ENCODE assay signal across 11 cellular contexts in genomic region chr1:153506831-153507413, GRCh38. TPM values are rescaled to one million over a fixed set of nuclear protein-coding genes. Genes with fewer than 3 reads are reported as not detected.
A peak's percentile ranks its signal among the peaks of the same experiment; 100 is the strongest.
DNase-seq lines count a peak whose midpoint lies in the region; ATAC-seq, FAIRE-seq and TF ChIP-seq lines count a peak whose summit lies in the region.
"Had no signal": no experiment of that assay in that cellular context is flagged by ENCODE, and none has a peak within 500 bp of the region (broad histone marks: within the 10 kb centered on the region; RNA-seq: fewer than 3 reads in every experiment).

No MANE protein-coding gene starts in this region.

- no peak overlapping the region for H3K27ac ChIP-seq in GM23338 (ENCODE audit: low read depth)
- no peak overlapping the region for H3K27ac ChIP-seq in K562 (ENCODE audit: extremely low read depth, low read depth, low read length)
- H3K27ac ChIP-seq in keratinocyte (ENCODE audit: control insufficient read depth, insufficient read depth, low read length): no peak overlapping the region
- H3K27ac ChIP-seq in small intestine (ENCODE audit: low read depth in 1 of 2, low read length in 1 of 2): peak overlapping the region in 1 of 2 donors; percentile 87

- H3K9me2 ChIP-seq in GM23338 (ENCODE audit: insufficient read depth): no peaks in the 10 kb centered on the region

- H3K4me1 Mint-ChIP-seq in GM23338 (peaks cover 10% of the 10 kb centered on the region; the same call in 1 of the 3 replicates), WTC11 (peaks cover 3% of the 10 kb centered on the region; the same call in 1 of the 2 replicates)

- H3K9me3 ChIP-seq in K562 (replicated peaks; ENCODE audit: control insufficient read depth, insufficient read depth, low read depth, low read length) (no peaks in the 10 kb centered on the region), keratinocyte (ENCODE audit: control insufficient read depth, low read depth, low read length) (no peaks in the 10 kb centered on the region), small intestine (ENCODE audit: control insufficient read depth, low read depth) (no peaks in the 10 kb centered on the region)

- no TSS peak for BruUV-seq in K562 (replicated peaks; lab: Mats Ljungman, UMichigan)

- ATAC-seq in GM23338 (no peak), K562 (no peak), GM21723 (IDR thresholded peaks at IDR 0.05; ENCODE audit: unreplicated experiment) (no peak), GM21390 (IDR thresholded peaks at IDR 0.05; ENCODE audit: unreplicated experiment) (no peak), WTC11 (no peak), GM18868 (IDR thresholded peaks at IDR 0.05; ENCODE audit: unreplicated experiment) (no peak)

- H3K36me3 Mint-ChIP-seq in GM23338 (ENCODE audit: low read depth): no peaks in the 10 kb centered on the region
- H3K36me3 Mint-ChIP-seq in WTC11: no peaks in the 10 kb centered on the region

- POLR2A ChIA-PET in K562 (lab: Yijun Ruan, JAX) (interaction anchor here (0.5 to 1.1 kb wide), 2 partner anchors 9 to 61 kb away, joined by 3 read pairs; no protein-coding TSS in a partner anchor), WTC11 (lab: Charles Lee) (no interaction called here)

- CTCF ChIA-PET in K562 (lab: Yijun Ruan, JAX; ENCODE audit: low intra/inter-chr PET ratio): no interaction called here
- CTCF ChIA-PET in WTC11 (lab: Charles Lee): interaction anchor here (0.7 to 5.5 kb wide), 5 partner anchors 12 to 154 kb away, joined by 3 to 33 read pairs (median 7); no protein-coding TSS in a partner anchor

- H3K4me3 ChIP-seq in GM23338 (no peak overlapping the region), K562 (no peak overlapping the region), keratinocyte (ENCODE audit: control insufficient read depth in 2 of 3, extremely low read depth in 1 of 3, insufficient read depth in 2 of 3, low read depth in 1 of 3, low read length in 3 of 3) (no peak overlapping the region), small intestine (ENCODE audit: low read depth in 1 of 2, low read length in 2 of 2) (no peak overlapping the region)

- H3F3A ChIP-seq in GM23338 (replicated peaks; ENCODE audit: low read depth): no peaks in the 10 kb centered on the region

- FAIRE-seq in K562 (lab: Jason Lieb, UNC): no peak
- FAIRE-seq in keratinocyte (lab: Jason Lieb, UNC): no peak
- FAIRE-seq in small intestine (lab: Jason Lieb, UNC): no peak
- FAIRE-seq: G401.6 had no signal

- peak overlapping the region in 1 of 2 experiments; percentile 80; a peak in 2 of 4 replicates for H3K9ac ChIP-seq in K562 (ENCODE audit: insufficient read depth in 1 of 2, low read depth in 2 of 2, low read length in 2 of 2)
- H3K9ac ChIP-seq in keratinocyte (ENCODE audit: control insufficient read depth, extremely low read depth, insufficient read depth, low read length): no peak overlapping the region

- H3K4me2 ChIP-seq in GM23338 (no peak overlapping the region), K562 (ENCODE audit: insufficient read depth, low read length) (no peak overlapping the region), keratinocyte (ENCODE audit: control insufficient read depth, extremely low read depth, insufficient read depth, low read depth, low read length) (peak overlapping the region; percentile 28)

- H3K36me3 ChIP-seq in GM23338 (ENCODE audit: insufficient read depth) (no peaks in the 10 kb centered on the region), K562 (ENCODE audit: control insufficient read depth, insufficient read depth, low read length) (no peaks in the 10 kb centered on the region), keratinocyte (ENCODE audit: control insufficient read depth in 2 of 2, extremely low read depth in 1 of 2, insufficient read depth in 2 of 2, low read length in 2 of 2) (no peaks in the 10 kb centered on the region), small intestine (ENCODE audit: control insufficient read depth in 2 of 2, insufficient read depth in 2 of 2, low read length in 2 of 2) (no peaks in the 10 kb centered on the region)

- no peak for TF ChIP-seq RAD21 in K562 (CRISPR knock-in tag; conservative IDR thresholded peaks at IDR 0.05 in 1 of 2, IDR thresholded peaks at IDR 0.05 in 1 of 2)

- no peak for TF ChIP-seq EP300 in K562 (IDR thresholded peaks at IDR 0.05; ENCODE audit: low read length)

- H3K9me3 Mint-ChIP-seq in GM23338: no peaks in the 10 kb centered on the region
- no peaks in the 10 kb centered on the region for H3K9me3 Mint-ChIP-seq in WTC11

- no peaks in the 10 kb centered on the region for H3K4me1 ChIP-seq in GM23338 (ENCODE audit: insufficient read depth)
- H3K4me1 ChIP-seq in K562 (replicated peaks in 1 of 2; ENCODE audit: control insufficient read depth in 2 of 2, insufficient read depth in 2 of 2, low read length in 2 of 2): peaks cover 0 to 9% of the 10 kb centered on the region in 2 experiments; a peak in 2 of 5 replicates
- H3K4me1 ChIP-seq in keratinocyte (ENCODE audit: control insufficient read depth, extremely low read depth, insufficient read depth, low read length): peaks cover 32% of the 10 kb centered on the region
- H3K4me1 ChIP-seq in small intestine (ENCODE audit: control insufficient read depth in 2 of 2, insufficient read depth in 1 of 2, low read depth in 1 of 2, low read length in 1 of 2): peaks cover 2% of the 10 kb centered on the region in 2 donors

- H3K27ac Mint-ChIP-seq in GM23338 (no peak overlapping the region), WTC11 (no peak overlapping the region)

- no peaks in the 10 kb centered on the region for H3K9me1 ChIP-seq in K562 (ENCODE audit: control insufficient read depth, insufficient read depth, low read length)
- H3K9me1 ChIP-seq in keratinocyte (ENCODE audit: control insufficient read depth, extremely low read depth, insufficient read depth, low read length): no peaks in the 10 kb centered on the region

- H3K79me2 ChIP-seq in GM23338 (replicated peaks; ENCODE audit: insufficient read depth) (no peaks in the 10 kb centered on the region), K562 (ENCODE audit: control insufficient read depth, insufficient read depth, low read length) (no peaks in the 10 kb centered on the region), keratinocyte (ENCODE audit: control insufficient read depth, insufficient read depth, low read length) (no peaks in the 10 kb centered on the region)

- no peak for TF ChIP-seq POLR2A in K562 (conservative IDR thresholded peaks at IDR 0.05)

- dilution Hi-C loops in keratinocyte (cut with MboI; ENCODE audit: extremely low pct_ligation_motif_present, low sequenced_read_pairs): loop anchor here (10.0 kb wide), 1 partner anchor 152 kb away; the partner anchor contains the start of gene S100A9

- in situ Hi-C loops in K562 (cut with MboI): loop anchor here (5.0 to 10.0 kb wide), 2 partner anchors 155 to 478 kb away; partner anchors contain the start of gene RAB13

- H3K27me3 ChIP-seq in GM23338 (ENCODE audit: insufficient read depth) (no peaks in the 10 kb centered on the region), K562 (ENCODE audit: control insufficient read depth in 2 of 2, insufficient read depth in 2 of 2, low read length in 2 of 2) (no peaks in the 10 kb centered on the region), keratinocyte (ENCODE audit: control insufficient read depth, extremely low read depth, insufficient read depth, low read length) (no peaks in the 10 kb centered on the region), small intestine (ENCODE audit: control insufficient read depth in 2 of 2, insufficient read depth in 2 of 2, low read length in 2 of 2) (no peaks in the 10 kb centered on the region)

- H3K27me3 Mint-ChIP-seq in GM23338 (ENCODE audit: insufficient read depth, low read depth, poor library complexity) (peaks cover 2% of the 10 kb centered on the region), WTC11 (ENCODE audit: low read depth) (peaks cover 9% of the 10 kb centered on the region)

- intact Hi-C loops in K562 (cut with micrococcal nuclease): no loop called here

- H4K20me1 ChIP-seq in GM23338 (replicated peaks; ENCODE audit: insufficient read depth) (no peaks in the 10 kb centered on the region), K562 (replicated peaks; ENCODE audit: control insufficient read depth, insufficient read depth, low read length) (no peaks in the 10 kb centered on the region), keratinocyte (ENCODE audit: control insufficient read depth, extremely low read depth, insufficient read depth, low read length) (no peaks in the 10 kb centered on the region)

- WGBS in K562 (ENCODE audit: insufficient coverage, low coverage, missing lambda C conversion rate): 50% methylated on average over 5 of the region's 7 CpGs
- WGBS in small intestine, 3 donors: 37 to 50% (median 43%) methylated on average over 7 of the region's 7 CpGs

- H2AFZ ChIP-seq in GM23338 (peak overlapping the region; percentile 52; the same call in 1 of the 2 replicates), K562 (ENCODE audit: low read depth, low read length) (peak overlapping the region; percentile 61; the same call in 1 of the 2 replicates), keratinocyte (ENCODE audit: control insufficient read depth, low read length) (no peak overlapping the region)

- DNase-seq in GM23338 (ENCODE audit: low spot score): no peak
- DNase-seq in K562 (ENCODE audit: extremely low read depth in 1 of 4, low spot score in 3 of 4): no peak
- no peak for DNase-seq in keratinocyte (ENCODE audit: low read depth, low spot score)
- peak; percentile 79 for DNase-seq in small intestine
- no peak for DNase-seq in WTC11 (ENCODE audit: low spot score)
- DNase-seq: effector memory CD4-positive, alpha-beta T cell; NCI-H1694 treated with DMSO at 0.1 percent for 48 hours had no signal

- no peak for TF ChIP-seq CTCF in GM23338 (conservative IDR thresholded peaks at IDR 0.05; ENCODE audit: low read depth in 2 of 2)
- TF ChIP-seq CTCF in K562 (IDR thresholded peaks at IDR 0.05 in 2 of 3, conservative IDR thresholded peaks at IDR 0.05 in 1 of 3; ENCODE audit: insufficient read depth in 2 of 3, low read depth in 1 of 3, low read length in 3 of 3): no peak
- TF ChIP-seq CTCF in keratinocyte (optimal IDR thresholded peaks at IDR 0.05 in 1 of 3, IDR thresholded peaks at IDR 0.05 in 1 of 3, conservative IDR thresholded peaks at IDR 0.05 in 1 of 3; ENCODE audit: extremely low read depth in 1 of 3, insufficient read depth in 2 of 3, low read length in 3 of 3): no peak
- no peak for TF ChIP-seq CTCF in WTC11 (IDR thresholded peaks at IDR 0.05)

- H3K4me3 Mint-ChIP-seq in GM23338 (no peak overlapping the region), WTC11 (no peak overlapping the region)

RNA-seq across cellular contexts. Expression of gene S100A6, which starts 28.9 kb away (rescaled TPM):
- total RNA-seq in GM23338 (2014; rRNA removed; shearing (Covaris generic)): 7.3 and 9.4 TPM in 2 replicates
- polyA plus RNA-seq in GM23338 (2016; fragmentation: Nextera tagmentation; extraction: Ambion mirVana) (77.5 and 98.0 TPM in 2 replicates), K562 (2011; rRNA removed) (1.3 and 16.7 TPM in 2 replicates), K562 (2014; fragmentation: Illumina TruSeq; extraction: Trizol) (9.8 and 12.9 TPM in 2 replicates), K562 (2014; fragmentation: Nextera tagmentation; extraction: Ambion mirVana) (10 to 100 TPM; 59.5 to 66.5 TPM), K562 (2014; rRNA removed) (26.5 and 30.1 TPM in 2 replicates), keratinocyte (1,608 to 5,801 TPM (median 2,598 TPM) in 3 replicates), small intestine (1,000 to 10,000 TPM; 1,645 to 4,929 (median 2,330) TPM)
- 3.2 TPM in 1 of 2 replicates, not detected in the other for total RNA-seq in K562 (2011; cell fraction: chromatin; rRNA removed; ENCODE audit: low replicate concordance)
- 3.8 and 6.2 TPM in 2 replicates for total RNA-seq in K562 (2011; cell fraction: nucleolus; rRNA removed)
- 1.9 and 3.0 TPM in 2 replicates for total RNA-seq in K562 (2011; cell fraction: nucleoplasm; rRNA removed)
- total RNA-seq in K562 (2014; rRNA removed) (14.7 and 19.1 TPM in 2 replicates), K562 (2014; rRNA removed; fragmentation: Illumina TruSeq; extraction: Trizol) (16.3 and 23.2 TPM in 2 replicates), K562 (2015; rRNA removed; fragmentation: Illumina TruSeq; extraction: Trizol) (32.5 and 36.4 TPM in 2 replicates), K562 (2021) (23.2 and 26.3 TPM in 2 replicates), WTC11 (2021) (19.2 to 32.0 TPM (median 30.8 TPM) in 3 replicates)
- 2.0 and 24.3 TPM in 2 replicates for polyA plus RNA-seq in K562 (2011; cell fraction: cytosol; rRNA removed)
- 0.73 and 6.6 TPM in 2 replicates for polyA plus RNA-seq in K562 (2011; cell fraction: nucleus; rRNA removed)
- polyA plus RNA-seq in K562 (2012): 37.2 and 68.1 TPM in 2 replicates
- polyA minus RNA-seq in K562 (2011; rRNA and poly(A)+ RNA removed): 4.1 TPM in 1 of 2 replicates, not detected in the other
- polyA minus RNA-seq in K562 (2011; cell fraction: cytosol; rRNA and poly(A)+ RNA removed): 15.9 and 30.5 TPM in 2 replicates
- 4.4 and 6.5 TPM in 2 replicates for polyA minus RNA-seq in K562 (2011; cell fraction: nucleus; rRNA and poly(A)+ RNA removed)
- polyA plus RNA-seq in keratinocyte (2011; ENCODE audit: low read depth): 9,460 TPM
- 2,886 and 4,097 TPM in 2 replicates for polyA plus RNA-seq in keratinocyte (2011; cell fraction: cytosol; rRNA removed)
- polyA plus RNA-seq in keratinocyte (2011; cell fraction: nucleus; rRNA removed): 986 and 1,204 TPM in 2 replicates
- 5,777 and 7,954 TPM in 2 replicates for polyA plus RNA-seq in keratinocyte (2012; ENCODE audit: low replicate concordance)
- 688 to 4,480 TPM (median 1,878 TPM) in 3 replicates for polyA minus RNA-seq in keratinocyte
- 8,278 TPM for polyA minus RNA-seq in keratinocyte (2011; cell fraction: cytosol; rRNA and poly(A)+ RNA removed)
- polyA minus RNA-seq in keratinocyte (2011; cell fraction: nucleus; rRNA and poly(A)+ RNA removed): 423 and 447 TPM in 2 replicates

RNA-seq across cellular contexts. Expression of gene S100A5, which starts 33.8 kb away (rescaled TPM):
- not detected in 2 replicates for total RNA-seq in GM23338 (2014; rRNA removed; shearing (Covaris generic))
- polyA plus RNA-seq in GM23338 (2016; fragmentation: Nextera tagmentation; extraction: Ambion mirVana) (0.47 TPM in 1 of 2 replicates, not detected in the other), K562 (2011; rRNA removed) (0.45 and 0.60 TPM in 2 replicates), K562 (2014; fragmentation: Illumina TruSeq; extraction: Trizol) (0.28 and 0.56 TPM in 2 replicates), K562 (2014; fragmentation: Nextera tagmentation; extraction: Ambion mirVana) (1 to 10 TPM in 1 of 2 experiments, under 1 TPM in 1; 0.67 to 1.4 TPM), K562 (2014; rRNA removed) (not detected in 2 replicates), keratinocyte (0.20 to 0.76 TPM (median 0.24 TPM) in 3 replicates), small intestine (under 1 TPM in 1 of 3 donors, not detected in 2; 0.18 TPM)
- total RNA-seq in K562 (2011; cell fraction: chromatin; rRNA removed; ENCODE audit: low replicate concordance): not detected in 2 replicates
- total RNA-seq in K562 (2011; cell fraction: nucleolus; rRNA removed): not detected in 2 replicates
- total RNA-seq in K562 (2011; cell fraction: nucleoplasm; rRNA removed): not detected in 2 replicates
- total RNA-seq in K562 (2014; rRNA removed) (0.37 TPM in 1 of 2 replicates, not detected in the other), K562 (2014; rRNA removed; fragmentation: Illumina TruSeq; extraction: Trizol) (not detected in 2 replicates), K562 (2015; rRNA removed; fragmentation: Illumina TruSeq; extraction: Trizol) (not detected in 2 replicates), K562 (2021) (not detected in 2 replicates), WTC11 (2021) (not detected in 3 replicates)
- polyA plus RNA-seq in K562 (2011; cell fraction: cytosol; rRNA removed): 0.42 and 0.83 TPM in 2 replicates
- polyA plus RNA-seq in K562 (2011; cell fraction: nucleus; rRNA removed): 0.36 TPM in 1 of 2 replicates, not detected in the other
- 1.2 and 1.4 TPM in 2 replicates for polyA plus RNA-seq in K562 (2012)
- polyA minus RNA-seq in K562 (2011; rRNA and poly(A)+ RNA removed): 0.95 TPM in 1 of 2 replicates, not detected in the other
- polyA minus RNA-seq in K562 (2011; cell fraction: cytosol; rRNA and poly(A)+ RNA removed): not detected in 2 replicates
- polyA minus RNA-seq in K562 (2011; cell fraction: nucleus; rRNA and poly(A)+ RNA removed): not detected in 2 replicates
- polyA plus RNA-seq in keratinocyte (2011; ENCODE audit: low read depth): not detected
- 0.22 and 0.74 TPM in 2 replicates for polyA plus RNA-seq in keratinocyte (2011; cell fraction: cytosol; rRNA removed)
- polyA plus RNA-seq in keratinocyte (2011; cell fraction: nucleus; rRNA removed): not detected in 2 replicates
- polyA plus RNA-seq in keratinocyte (2012; ENCODE audit: low replicate concordance): 0.57 and 1.0 TPM in 2 replicates
- not detected in 3 replicates for polyA minus RNA-seq in keratinocyte
- polyA minus RNA-seq in keratinocyte (2011; cell fraction: cytosol; rRNA and poly(A)+ RNA removed): not detected
- polyA minus RNA-seq in keratinocyte (2011; cell fraction: nucleus; rRNA and poly(A)+ RNA removed): not detected in 2 replicates

RNA-seq across cellular contexts. Expression of gene S100A4, which starts 38.7 kb away (rescaled TPM):
- total RNA-seq in GM23338 (2014; rRNA removed; shearing (Covaris generic)): 8.2 and 14.2 TPM in 2 replicates
- polyA plus RNA-seq in GM23338 (2016; fragmentation: Nextera tagmentation; extraction: Ambion mirVana) (34.6 and 36.0 TPM in 2 replicates), K562 (2011; rRNA removed) (13.9 and 14.8 TPM in 2 replicates), K562 (2014; fragmentation: Illumina TruSeq; extraction: Trizol) (5.6 and 6.9 TPM in 2 replicates), K562 (2014; fragmentation: Nextera tagmentation; extraction: Ambion mirVana) (10 to 100 TPM; 20.1 TPM), K562 (2014; rRNA removed) (7.2 and 11.3 TPM in 2 replicates), keratinocyte (21.4 to 40.2 TPM (median 26.7 TPM) in 3 replicates), small intestine (100 to 1,000 TPM in 2 of 3 donors, 10 to 100 TPM in 1; 49.6 to 230 (median 108) TPM)
- 1.0 TPM in 1 of 2 replicates, not detected in the other for total RNA-seq in K562 (2011; cell fraction: chromatin; rRNA removed; ENCODE audit: low replicate concordance)
- 0.67 and 1.4 TPM in 2 replicates for total RNA-seq in K562 (2011; cell fraction: nucleolus; rRNA removed)
- total RNA-seq in K562 (2011; cell fraction: nucleoplasm; rRNA removed): 0.66 TPM in 1 of 2 replicates, not detected in the other
- total RNA-seq in K562 (2014; rRNA removed) (3.7 and 5.2 TPM in 2 replicates), K562 (2014; rRNA removed; fragmentation: Illumina TruSeq; extraction: Trizol) (9.5 and 11.3 TPM in 2 replicates), K562 (2015; rRNA removed; fragmentation: Illumina TruSeq; extraction: Trizol) (11.2 and 11.3 TPM in 2 replicates), K562 (2021) (5.5 and 8.1 TPM in 2 replicates), WTC11 (2021) (22.7 to 32.0 TPM (median 31.7 TPM) in 3 replicates)
- polyA plus RNA-seq in K562 (2011; cell fraction: cytosol; rRNA removed): 12.8 and 19.3 TPM in 2 replicates
- polyA plus RNA-seq in K562 (2011; cell fraction: nucleus; rRNA removed): 5.9 and 6.8 TPM in 2 replicates
- polyA plus RNA-seq in K562 (2012): 5.1 and 17.9 TPM in 2 replicates
- polyA minus RNA-seq in K562 (2011; rRNA and poly(A)+ RNA removed): 3.0 and 4.5 TPM in 2 replicates
- 4.6 and 6.6 TPM in 2 replicates for polyA minus RNA-seq in K562 (2011; cell fraction: cytosol; rRNA and poly(A)+ RNA removed)
- polyA minus RNA-seq in K562 (2011; cell fraction: nucleus; rRNA and poly(A)+ RNA removed): 2.1 and 2.8 TPM in 2 replicates
- 10.6 TPM for polyA plus RNA-seq in keratinocyte (2011; ENCODE audit: low read depth)
- polyA plus RNA-seq in keratinocyte (2011; cell fraction: cytosol; rRNA removed): 34.4 and 39.6 TPM in 2 replicates
- polyA plus RNA-seq in keratinocyte (2011; cell fraction: nucleus; rRNA removed): 24.4 and 25.2 TPM in 2 replicates
- polyA plus RNA-seq in keratinocyte (2012; ENCODE audit: low replicate concordance): 26.4 and 34.9 TPM in 2 replicates
- polyA minus RNA-seq in keratinocyte: 6.5 to 13.9 TPM (median 6.6 TPM) in 3 replicates
- polyA minus RNA-seq in keratinocyte (2011; cell fraction: cytosol; rRNA and poly(A)+ RNA removed): 12.3 TPM
- 4.0 and 9.2 TPM in 2 replicates for polyA minus RNA-seq in keratinocyte (2011; cell fraction: nucleus; rRNA and poly(A)+ RNA removed)

RNA-seq across cellular contexts. Expression of gene S100A3, which starts 42.1 kb away (rescaled TPM):
- not detected in 2 replicates for total RNA-seq in GM23338 (2014; rRNA removed; shearing (Covaris generic))
- polyA plus RNA-seq in GM23338 (2016; fragmentation: Nextera tagmentation; extraction: Ambion mirVana) (not detected in 2 replicates), K562 (2011; rRNA removed) (0.56 TPM in 1 of 2 replicates, not detected in the other), K562 (2014; fragmentation: Illumina TruSeq; extraction: Trizol) (0.16 TPM in 1 of 2 replicates, not detected in the other), K562 (2014; fragmentation: Nextera tagmentation; extraction: Ambion mirVana) (under 1 TPM in 1 of 2 experiments, not detected in 1; 0.08 TPM), K562 (2014; rRNA removed) (0.26 and 1.7 TPM in 2 replicates), keratinocyte (12.6 to 24.0 TPM (median 15.1 TPM) in 3 replicates), small intestine (1 to 10 TPM in 2 of 3 donors, not detected in 1; 2.1 to 4.3 TPM)
- total RNA-seq in K562 (2011; cell fraction: chromatin; rRNA removed; ENCODE audit: low replicate concordance): not detected in 2 replicates
- not detected in 2 replicates for total RNA-seq in K562 (2011; cell fraction: nucleolus; rRNA removed)
- not detected in 2 replicates for total RNA-seq in K562 (2011; cell fraction: nucleoplasm; rRNA removed)
- total RNA-seq in K562 (2014; rRNA removed) (not detected in 2 replicates), K562 (2014; rRNA removed; fragmentation: Illumina TruSeq; extraction: Trizol) (not detected in 2 replicates), K562 (2015; rRNA removed; fragmentation: Illumina TruSeq; extraction: Trizol) (0.18 and 0.34 TPM in 2 replicates), K562 (2021) (0.34 TPM in 1 of 2 replicates, not detected in the other), WTC11 (2021) (0.33 TPM in 1 of 3 replicates, not detected in the others)
- polyA plus RNA-seq in K562 (2011; cell fraction: cytosol; rRNA removed): 1.4 TPM in 1 of 2 replicates, not detected in the other
- 0.37 TPM in 1 of 2 replicates, not detected in the other for polyA plus RNA-seq in K562 (2011; cell fraction: nucleus; rRNA removed)
- polyA plus RNA-seq in K562 (2012): 0.26 TPM in 1 of 2 replicates, not detected in the other
- polyA minus RNA-seq in K562 (2011; rRNA and poly(A)+ RNA removed): not detected in 2 replicates
- polyA minus RNA-seq in K562 (2011; cell fraction: cytosol; rRNA and poly(A)+ RNA removed): not detected in 2 replicates
- polyA minus RNA-seq in K562 (2011; cell fraction: nucleus; rRNA and poly(A)+ RNA removed): not detected in 2 replicates
- 1.9 TPM for polyA plus RNA-seq in keratinocyte (2011; ENCODE audit: low read depth)
- 10.1 and 13.0 TPM in 2 replicates for polyA plus RNA-seq in keratinocyte (2011; cell fraction: cytosol; rRNA removed)
- polyA plus RNA-seq in keratinocyte (2011; cell fraction: nucleus; rRNA removed): 47.3 and 67.5 TPM in 2 replicates
- polyA plus RNA-seq in keratinocyte (2012; ENCODE audit: low replicate concordance): 5.7 and 8.9 TPM in 2 replicates
- polyA minus RNA-seq in keratinocyte: 11.7 to 24.9 TPM (median 20.5 TPM) in 3 replicates
- polyA minus RNA-seq in keratinocyte (2011; cell fraction: cytosol; rRNA and poly(A)+ RNA removed): 8.2 TPM
- polyA minus RNA-seq in keratinocyte (2011; cell fraction: nucleus; rRNA and poly(A)+ RNA removed): 4.5 and 6.0 TPM in 2 replicates

RNA-seq across cellular contexts. Expression of gene S100A7, which starts 46.5 kb away (rescaled TPM):
- not detected in 2 replicates for total RNA-seq in GM23338 (2014; rRNA removed; shearing (Covaris generic))
- polyA plus RNA-seq in GM23338 (2016; fragmentation: Nextera tagmentation; extraction: Ambion mirVana) (not detected in 2 replicates), K562 (2011; rRNA removed) (not detected in 2 replicates), K562 (2014; fragmentation: Illumina TruSeq; extraction: Trizol) (not detected in 2 replicates), K562 (2014; fragmentation: Nextera tagmentation; extraction: Ambion mirVana) (not detected), K562 (2014; rRNA removed) (not detected in 2 replicates), keratinocyte (13.1 to 31.2 TPM (median 16.0 TPM) in 3 replicates), small intestine (not detected)
- not detected in 2 replicates for total RNA-seq in K562 (2011; cell fraction: chromatin; rRNA removed; ENCODE audit: low replicate concordance)
- not detected in 2 replicates for total RNA-seq in K562 (2011; cell fraction: nucleolus; rRNA removed)
- total RNA-seq in K562 (2011; cell fraction: nucleoplasm; rRNA removed): not detected in 2 replicates
- total RNA-seq in K562 (2014; rRNA removed) (not detected in 2 replicates), K562 (2014; rRNA removed; fragmentation: Illumina TruSeq; extraction: Trizol) (not detected in 2 replicates), K562 (2015; rRNA removed; fragmentation: Illumina TruSeq; extraction: Trizol) (not detected in 2 replicates), K562 (2021) (not detected in 2 replicates), WTC11 (2021) (not detected in 3 replicates)
- not detected in 2 replicates for polyA plus RNA-seq in K562 (2011; cell fraction: cytosol; rRNA removed)
- polyA plus RNA-seq in K562 (2011; cell fraction: nucleus; rRNA removed): not detected in 2 replicates
- not detected in 2 replicates for polyA plus RNA-seq in K562 (2012)
- polyA minus RNA-seq in K562 (2011; rRNA and poly(A)+ RNA removed): not detected in 2 replicates
- not detected in 2 replicates for polyA minus RNA-seq in K562 (2011; cell fraction: cytosol; rRNA and poly(A)+ RNA removed)
- polyA minus RNA-seq in K562 (2011; cell fraction: nucleus; rRNA and poly(A)+ RNA removed): not detected in 2 replicates
- polyA plus RNA-seq in keratinocyte (2011; ENCODE audit: low read depth): 12.2 TPM
- polyA plus RNA-seq in keratinocyte (2011; cell fraction: cytosol; rRNA removed): 13.8 and 57.6 TPM in 2 replicates
- polyA plus RNA-seq in keratinocyte (2011; cell fraction: nucleus; rRNA removed): 13.4 and 38.0 TPM in 2 replicates
- polyA plus RNA-seq in keratinocyte (2012; ENCODE audit: low replicate concordance): 11.8 and 21.1 TPM in 2 replicates
- 0.92 to 3.0 TPM (median 2.2 TPM) in 3 replicates for polyA minus RNA-seq in keratinocyte
- not detected for polyA minus RNA-seq in keratinocyte (2011; cell fraction: cytosol; rRNA and poly(A)+ RNA removed)
- 4.7 and 9.0 TPM in 2 replicates for polyA minus RNA-seq in keratinocyte (2011; cell fraction: nucleus; rRNA and poly(A)+ RNA removed)
